Comparison of ENCODE assay signal across 9 cellular contexts in genomic region chr17:77164483-77165030, GRCh38. TPM values are rescaled to one million over a fixed set of nuclear protein-coding genes. Genes with fewer than 3 reads are reported as not detected.
DNase-seq lines count a peak whose midpoint lies in the region; ATAC-seq, FAIRE-seq and TF ChIP-seq lines count a peak whose summit lies in the region.
"Had no signal": no experiment of that assay in that cellular context is flagged by ENCODE, and none has a peak within 500 bp of the region (broad histone marks: within the 10 kb centered on the region; RNA-seq: fewer than 3 reads in every experiment).

No MANE protein-coding gene starts in this region.

- peak overlapping the region; percentile 29 to 88 (median 81) for H3K4me3 Mint-ChIP-seq in naive B cell

- DNase-seq in DMS153 (lab: John Stamatoyannopoulos, UW) (peak; percentile 86), NCI-H2227 treated with DMSO at 0.1 percent for 48 hours (lab: John Stamatoyannopoulos, UW) (peak; percentile 79), bronchial epithelial cell (ENCODE audit: low read depth) (peak; percentile 43), naive B cell (no peak), putamen (ENCODE audit: low spot score) (no peak), mucosa of gallbladder (ENCODE audit: low spot score) (no peak)
- DNase-seq: activated CD4-positive, alpha-beta T cell treated with anti-CD3 and anti-CD28 coated beads, Interleukin-2, amount 50 U/mL, for 4 hours had no signal

- H3K4me1 Mint-ChIP-seq in naive B cell, result peaks cover 55 to 72% (median 67%) of the 10 kb centered on the region in 3 donors

- H3K27me3 ChIP-seq in bronchial epithelial cell (ENCODE audit: control insufficient read depth, insufficient read depth, low read length), result no peaks in the 10 kb centered on the region

- H3K27me3 Mint-ChIP-seq in naive B cell, result no peaks in the 10 kb centered on the region

- H3K36me3 Mint-ChIP-seq in naive B cell, result peaks cover 21 to 27% of the 10 kb centered on the region in 2 donors

- H3K36me3 ChIP-seq in bronchial epithelial cell (ENCODE audit: control insufficient read depth, insufficient read depth, low read length), result no peaks in the 10 kb centered on the region

- H3K27ac Mint-ChIP-seq in naive B cell, result peak overlapping the region in 5 of 6 donors; percentile 70 to 96 (median 86)

- no peak for FAIRE-seq in bronchial epithelial cell (lab: Jason Lieb, UNC)

- H3K4me3 ChIP-seq in bronchial epithelial cell (ENCODE audit: low read depth, low read length), result no peak overlapping the region

- ATAC-seq in naive B cell (ENCODE audit: low read depth in 2 of 2) (no peak), HG03442 (IDR thresholded peaks at IDR 0.05; ENCODE audit: unreplicated experiment) (no peak), HG03159 (IDR thresholded peaks at IDR 0.05; ENCODE audit: unreplicated experiment) (no peak)

- no peak for TF ChIP-seq CTCF in bronchial epithelial cell (IDR thresholded peaks at IDR 0.05; ENCODE audit: insufficient read depth, low read length, severe bottlenecking)

- H3K9me3 Mint-ChIP-seq in naive B cell, result peaks cover 7 to 25% (median 11%) of the 10 kb centered on the region in 7 donors

RNA-seq across cellular contexts. Expression of gene SEC14L1, which starts 23.8 kb away (rescaled TPM):
- total RNA-seq in bronchial epithelial cell, result 21.6 and 25.3 TPM in 2 replicates
- 10 to 100 TPM; 14.4 to 21.6 (median 17.4) TPM for polyA plus RNA-seq in naive B cell (ENCODE audit: low read depth in 6 of 6)
- 71.2 TPM for total RNA-seq in mucosa of gallbladder

Comparison
In these comparisons a context has a peak if more than half of its experiments do, and no peak if none do; other contexts are left out.
1. DNase-seq: peak in DMS153 (single experiment), NCI-H2227 treated with DMSO at 0.1 percent for 48 hours (single experiment) and bronchial epithelial cell (single experiment); none in naive B cell (single experiment), putamen (single experiment) and mucosa of gallbladder (single experiment).